ENCODE assay signal across 1 cellular context in the genomic region with DNA sequence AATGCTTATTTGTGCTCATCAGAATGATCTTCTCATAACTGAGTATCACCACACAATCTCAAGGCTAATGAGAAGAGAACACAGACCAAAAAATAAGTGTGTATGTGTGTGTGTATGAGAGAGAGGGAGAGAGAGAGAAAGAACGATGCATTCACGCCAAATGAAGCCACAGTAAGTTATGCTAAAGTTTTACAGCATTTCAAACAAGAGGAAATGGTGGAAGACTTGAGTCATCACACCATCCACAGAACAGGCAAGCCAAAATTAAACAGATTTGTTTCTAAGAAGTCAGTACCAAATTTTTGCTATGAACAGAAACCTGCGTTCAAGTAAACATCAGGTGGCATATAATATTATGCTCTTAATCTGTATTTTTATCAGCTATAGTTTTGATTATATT.
TF ChIP-seq lines count a peak whose summit lies in the region.

No MANE protein-coding gene starts in this region.

TF ChIP-seq in endothelial cell of umbilical vein, 7 proteins besides CTCF, POLR2A, EP300 and RAD21 (continued from another document):
- peak; percentile 61 for TF ChIP-seq JUN (IDR thresholded peaks at IDR 0.05; ENCODE audit: borderline replicate concordance, insufficient read depth, insufficient read length, low read depth)
TF ChIP-seq in endothelial cell of umbilical vein: peak in this region for 2.
